In the genomic region with DNA sequence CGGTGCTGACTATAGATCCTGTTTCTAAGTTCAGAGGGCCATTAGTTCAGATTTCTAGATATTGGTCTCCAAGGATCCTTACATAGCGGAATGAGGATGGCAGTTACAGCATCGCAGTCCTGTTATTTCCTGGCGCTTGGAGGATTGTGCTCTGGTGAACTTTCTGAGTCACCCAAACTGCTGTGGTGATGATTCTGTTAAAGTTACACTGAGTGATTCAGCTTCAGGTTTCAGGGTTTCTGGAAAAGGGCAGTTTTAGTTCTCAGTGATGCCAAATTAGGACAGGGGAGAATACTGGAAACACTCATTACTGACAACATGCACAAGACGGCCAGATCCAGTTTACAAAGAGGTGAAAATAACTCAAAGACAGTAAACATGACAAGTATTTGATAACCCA, we compare ENCODE assay signal across 12 cellular contexts. TPM values are rescaled to one million over a fixed set of nuclear protein-coding genes. Genes with fewer than 3 reads are reported as not detected.
DNase-seq lines count a peak whose midpoint lies in the region; ATAC-seq and TF ChIP-seq lines count a peak whose summit lies in the region.
"Had no signal": no experiment of that assay in that cellular context is flagged by ENCODE, and none has a peak within 500 bp of the region (broad histone marks: within the 10 kb centered on the region; RNA-seq: fewer than 3 reads in every experiment).

No MANE protein-coding gene starts in this region.

- peaks cover 25% of the 10 kb centered on the region for H3K4me1 Mint-ChIP-seq in activated T-helper 2 cell treated with anti-CD3 and anti-CD28 coated beads, Interferon-gamma antibody, Interleukin-2, Interleukin-4, amounts not matched to agents 10 μg/mL and 5 μg/mL and 100 μg/mL, durations not matched to agents 14 hours and 24 hours and 36 hours (ENCODE audit: low read depth)

- no peaks in the 10 kb centered on the region for H3K36me3 ChIP-seq in kidney epithelial cell (ENCODE audit: control insufficient read depth, insufficient read depth, low read length)
- H3K36me3 ChIP-seq: stomach had no signal

- intact Hi-C loops in activated T-helper 2 cell treated with anti-CD3 and anti-CD28 coated beads, Interferon-gamma antibody, Interleukin-2, Interleukin-4, amounts not matched to agents 10 μg/mL and 5 μg/mL and 100 μg/mL, durations not matched to agents 14 hours and 24 hours and 36 hours (cut with micrococcal nuclease): loop anchor here (2.0 kb wide), 1 partner anchor 61 kb away; a partner anchor contains a TSS

- H3K27me3 Mint-ChIP-seq in activated T-helper 2 cell treated with anti-CD3 and anti-CD28 coated beads, Interferon-gamma antibody, Interleukin-2, Interleukin-4, amounts not matched to agents 10 μg/mL and 5 μg/mL and 100 μg/mL, durations not matched to agents 14 hours and 24 hours and 36 hours (ENCODE audit: low read depth): peaks cover 4% of the 10 kb centered on the region

- no peaks in the 10 kb centered on the region for H3K36me3 Mint-ChIP-seq in activated T-helper 2 cell treated with anti-CD3 and anti-CD28 coated beads, Interferon-gamma antibody, Interleukin-2, Interleukin-4, amounts not matched to agents 10 μg/mL and 5 μg/mL and 100 μg/mL, durations not matched to agents 14 hours and 24 hours and 36 hours (ENCODE audit: low read depth)

- no peak for ATAC-seq in HG02623 (IDR thresholded peaks at IDR 0.05; ENCODE audit: unreplicated experiment)
- ATAC-seq: left lobe of liver had no signal

- DNase-seq in EH (ENCODE audit: low read depth) (peak; percentile 87), HFF-Myc (ENCODE audit: extremely low read depth, low read depth) (peak; percentile 51), kidney epithelial cell (ENCODE audit: low read depth) (peak; percentile 91), NCI-H2171 (lab: John Stamatoyannopoulos, UW) (no peak), NCI-H2081 treated with DMSO at 0.1 percent for 48 hours (lab: John Stamatoyannopoulos, UW) (no peak)
- no peak for DNase-seq in activated T-helper 2 cell treated with anti-CD3 and anti-CD28 coated beads, Interferon-gamma antibody, Interleukin-2, Interleukin-4, amounts not matched to agents 10 μg/mL and 5 μg/mL and 100 μg/mL, durations not matched to agents 14 hours and 24 hours and 36 hours (ENCODE audit: low spot score)
- DNase-seq in effector CD4-positive, alpha-beta T cell: no peak
- DNase-seq: NCI-H2029 treated with DMSO at 0.1 percent for 48 hours, stomach had no signal

- TF ChIP-seq CTCF in HFF-Myc (IDR thresholded peaks at IDR 0.05; ENCODE audit: low read depth, low read length, missing control alignments): no peak
- TF ChIP-seq CTCF in kidney epithelial cell (IDR thresholded peaks at IDR 0.05; ENCODE audit: insufficient read depth, low read length, poor library complexity, severe bottlenecking): no peak

- no peak overlapping the region for H3K4me3 ChIP-seq in HFF-Myc (replicated peaks; ENCODE audit: low read depth, low read length)
- no peak overlapping the region for H3K4me3 ChIP-seq in kidney epithelial cell (ENCODE audit: low read depth, low read length)
- H3K4me3 ChIP-seq: stomach had no signal

- no peak overlapping the region for H3K4me3 Mint-ChIP-seq in activated T-helper 2 cell treated with anti-CD3 and anti-CD28 coated beads, Interferon-gamma antibody, Interleukin-2, Interleukin-4, amounts not matched to agents 10 μg/mL and 5 μg/mL and 100 μg/mL, durations not matched to agents 14 hours and 24 hours and 36 hours (ENCODE audit: low read depth)

- H3K27me3 ChIP-seq in kidney epithelial cell (ENCODE audit: control insufficient read depth, insufficient read depth, low read length): peaks cover 2% of the 10 kb centered on the region

- peak overlapping the region; percentile 75 for H3K27ac Mint-ChIP-seq in activated T-helper 2 cell treated with anti-CD3 and anti-CD28 coated beads, Interferon-gamma antibody, Interleukin-2, Interleukin-4, amounts not matched to agents 10 μg/mL and 5 μg/mL and 100 μg/mL, durations not matched to agents 14 hours and 24 hours and 36 hours

- no peaks in the 10 kb centered on the region for H3K9me3 Mint-ChIP-seq in activated T-helper 2 cell treated with anti-CD3 and anti-CD28 coated beads, Interferon-gamma antibody, Interleukin-2, Interleukin-4, amounts not matched to agents 10 μg/mL and 5 μg/mL and 100 μg/mL, durations not matched to agents 14 hours and 24 hours and 36 hours

RNA-seq across cellular contexts. Expression of a gene that starts 52.1 kb away (rescaled TPM):
- not detected in 2 replicates for total RNA-seq in activated T-helper 2 cell treated with anti-CD3 and anti-CD28 coated beads, Interferon-gamma antibody, Interleukin-2, Interleukin-4, amounts not matched to agents 10 μg/mL and 5 μg/mL and 100 μg/mL, durations not matched to agents 14 hours and 24 hours and 36 hours
- not detected in 2 replicates for total RNA-seq in kidney epithelial cell
- total RNA-seq: dermis microvascular lymphatic vessel endothelial cell, left lobe of liver had no signal

Comparison
In these comparisons a context has a peak if more than half of its experiments do, and no peak if none do; other contexts are left out.
1. DNase-seq: peak in EH (single experiment), HFF-Myc (single experiment) and kidney epithelial cell (single experiment); none in activated T-helper 2 cell treated with anti-CD3 and anti-CD28 coated beads, Interferon-gamma antibody, Interleukin-2, Interleukin-4, amounts not matched to agents 10 μg/mL and 5 μg/mL and 100 μg/mL, durations not matched to agents 14 hours and 24 hours and 36 hours (single experiment), effector CD4-positive, alpha-beta T cell (single experiment), NCI-H2171 (single experiment) and NCI-H2081 treated with DMSO at 0.1 percent for 48 hours (single experiment).